Comparison of ENCODE assay signal across 8 cellular contexts in the genomic region with DNA sequence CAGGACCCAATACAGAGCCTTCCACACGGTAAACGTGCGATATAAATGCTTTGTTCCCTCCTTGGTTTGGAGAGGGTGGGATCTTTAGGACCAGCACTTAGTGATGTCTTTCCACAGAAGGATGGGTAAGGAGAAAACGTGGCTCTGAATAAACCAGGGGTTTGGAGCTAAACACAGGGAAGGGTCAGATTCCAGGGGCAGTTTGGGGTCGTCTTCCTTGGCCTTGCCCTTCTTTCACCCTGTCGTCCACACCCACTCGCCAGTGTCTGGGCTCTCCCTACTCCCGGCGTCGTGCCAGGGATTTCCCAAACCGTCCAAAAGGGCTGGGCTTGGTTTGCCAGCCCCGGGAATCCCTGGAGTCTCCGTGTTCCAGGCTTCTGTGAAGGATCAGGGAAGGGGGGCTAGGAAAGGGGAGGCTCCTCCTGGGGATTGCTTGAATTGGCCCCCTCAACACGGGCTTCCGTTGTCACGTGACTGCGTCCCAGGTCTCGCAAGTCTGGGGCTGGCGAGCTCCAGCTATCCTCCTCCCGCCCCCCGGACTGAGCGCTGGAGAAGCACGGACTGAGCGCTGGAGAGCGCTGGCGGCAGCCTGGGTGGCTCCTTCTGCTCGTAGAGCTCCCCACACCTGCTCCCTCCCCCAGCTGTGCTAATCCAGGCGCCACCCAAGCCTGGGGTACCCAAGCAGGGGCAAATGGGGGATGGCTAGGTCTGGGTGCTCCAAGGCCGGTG. TPM values are rescaled to one million over a fixed set of nuclear protein-coding genes. Genes with fewer than 3 reads are reported as not detected.
DNase-seq lines count a peak whose midpoint lies in the region; ATAC-seq and TF ChIP-seq lines count a peak whose summit lies in the region.

No MANE protein-coding gene starts in this region.

- no peak for TF ChIP-seq CTCF in fibroblast of the aortic adventitia (IDR thresholded peaks at IDR 0.05; ENCODE audit: insufficient read depth, low read length)

- ATAC-seq in GM21737 (IDR thresholded peaks at IDR 0.05; ENCODE audit: unreplicated experiment) (peak; percentile 7), HG03108 (IDR thresholded peaks at IDR 0.05; ENCODE audit: unreplicated experiment) (no peak)

- peak overlapping the region; percentile 70 for H3K4me3 ChIP-seq in fibroblast of the aortic adventitia (ENCODE audit: low read depth, low read length)

- peak; percentile 60 for DNase-seq in DMS153 treated with DMSO at 0.1 percent for 48 hours (lab: John Stamatoyannopoulos, UW; ENCODE audit: unreplicated experiment)
- DNase-seq in DMS153 (lab: John Stamatoyannopoulos, UW) = no peak
- DNase-seq in NCI-H1105 (lab: John Stamatoyannopoulos, UW) = peak; percentile 92
- peak; percentile 51 to 59 for DNase-seq in activated CD4-positive, alpha-beta T cell treated with anti-CD3 and anti-CD28 coated beads, Interleukin-2, amount 50 U/mL, for 48 hours
- peak; percentile 65 for DNase-seq in fibroblast of the aortic adventitia (ENCODE audit: low read depth)
- DNase-seq in myocyte (ENCODE audit: low read depth) = peak; percentile 82

RNA-seq across cellular contexts. Expression of a gene that starts 9.5 kb away (rescaled TPM):
- total RNA-seq in fibroblast of the aortic adventitia (ENCODE audit: low replicate concordance) (0.45 TPM in 1 of 2 replicates, not detected in the other), myocyte (0.16 and 0.37 TPM in 2 replicates)
- polyA plus RNA-seq in myocyte (2012) = 0.32 TPM

RNA-seq across cellular contexts. Expression of a gene that starts 38.7 kb away (rescaled TPM):
- 2.9 and 5.3 TPM in 2 replicates for total RNA-seq in fibroblast of the aortic adventitia (ENCODE audit: low replicate concordance)
- total RNA-seq in myocyte = 10.3 and 13.4 TPM in 2 replicates
- polyA plus RNA-seq in myocyte (2012) = 11.7 TPM

RNA-seq across cellular contexts. Expression of a gene that starts 49.0 kb away (rescaled TPM):
- total RNA-seq in fibroblast of the aortic adventitia (ENCODE audit: low replicate concordance) (not detected in 2 replicates), myocyte (not detected in 2 replicates)
- polyA plus RNA-seq in myocyte (2012) = not detected

RNA-seq across cellular contexts. Expression of a gene that starts 53.4 kb away (rescaled TPM):
- total RNA-seq in fibroblast of the aortic adventitia (ENCODE audit: low replicate concordance) (not detected in 2 replicates), myocyte (not detected in 2 replicates)
- polyA plus RNA-seq in myocyte (2012) = not detected
